In the genomic region with DNA sequence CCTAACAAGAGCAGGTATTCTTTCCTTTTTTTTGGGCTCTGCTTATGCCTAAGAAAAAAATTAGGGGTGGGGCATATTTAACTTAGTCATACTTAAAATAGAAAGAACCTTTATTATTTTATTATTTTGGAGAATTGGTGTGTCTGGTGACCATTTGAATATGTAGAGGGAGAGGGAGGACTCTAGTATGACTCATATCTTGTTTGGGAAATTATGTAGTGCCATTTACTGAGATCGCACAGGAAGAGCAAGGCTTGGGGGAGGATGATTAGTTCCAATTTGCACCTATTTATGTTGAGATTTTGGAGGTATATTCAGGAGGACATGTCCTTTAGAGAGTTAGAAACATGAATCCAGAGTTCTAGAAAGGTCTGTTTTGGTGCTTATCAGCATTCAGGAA, we compare ENCODE assay signal across 19 cellular contexts. TPM values are rescaled to one million over a fixed set of nuclear protein-coding genes. Genes with fewer than 3 reads are reported as not detected.
DNase-seq lines count a peak whose midpoint lies in the region; ATAC-seq and TF ChIP-seq lines count a peak whose summit lies in the region.
"Had no signal": no experiment of that assay in that cellular context is flagged by ENCODE, and none has a peak within 500 bp of the region (broad histone marks: within the 10 kb centered on the region; RNA-seq: fewer than 3 reads in every experiment).

No MANE protein-coding gene starts in this region.

- H3K4me3 Mint-ChIP-seq in activated naive CD4-positive, alpha-beta T cell treated with anti-CD3 and anti-CD28 coated beads, Interleukin-2, amount 50 U/mL, for 24 hours = no peak overlapping the region
- H3K4me3 Mint-ChIP-seq in activated naive CD4-positive, alpha-beta T cell treated with anti-CD3 and anti-CD28 coated beads, Interleukin-2, amount 10 ng/mL, durations not matched to agents 7 days and 5 days = no peak overlapping the region
- no peak overlapping the region for H3K4me3 Mint-ChIP-seq in activated T-helper 1 cell treated with anti-CD3 and anti-CD28 coated beads, Interleukin-12 subunit alpha, Interleukin-12 subunit beta, Interleukin-2, Interleukin-4 antibody, amounts not matched to agents 30 ng/mL and 10 ng/mL and 1 ng/mL, durations not matched to agents 14 hours and 24 hours and 36 hours
- no peak overlapping the region for H3K4me3 Mint-ChIP-seq in stimulated activated naive B cell treated with anti-CD40 and anti-IgM and Interleukin-4, amounts not matched to agents 10 μg/mL and 1 μg/mL and 100 μg/mL, for 72 hours
- H3K4me3 Mint-ChIP-seq: activated naive CD8-positive, alpha-beta T cell treated with anti-CD3 and anti-CD28 coated beads, Interleukin-2, amount 10 ng/mL, durations not matched to agents 7 days and 5 days; nephron progenitor cell had no signal

- no peak for ATAC-seq in stimulated activated naive B cell treated with anti-CD40 and anti-IgM and Interleukin-4, amounts not matched to agents 10 μg/mL and 1 μg/mL and 100 μg/mL, for 72 hours (replicated peaks)
- no peak for ATAC-seq in HG03432 (IDR thresholded peaks at IDR 0.05; ENCODE audit: unreplicated experiment)
- ATAC-seq: heart left ventricle, Panc1, SK-N-SH treated with all-trans-retinoic acid at 6 μM for 48 hours had no signal

- TF ChIP-seq POLR2A in ovary (IDR thresholded peaks at IDR 0.05) = no peak

- no peak overlapping the region for H3K27ac ChIP-seq in ovary
- H3K27ac ChIP-seq: KMS-11 had no signal

- H3K9me3 ChIP-seq in ovary = no peaks in the 10 kb centered on the region
- H3K9me3 ChIP-seq: heart left ventricle had no signal

- no peaks in the 10 kb centered on the region for H3K27me3 Mint-ChIP-seq in activated naive CD4-positive, alpha-beta T cell treated with anti-CD3 and anti-CD28 coated beads, Interleukin-2, amount 50 U/mL, for 24 hours
- no peaks in the 10 kb centered on the region for H3K27me3 Mint-ChIP-seq in activated naive CD4-positive, alpha-beta T cell treated with anti-CD3 and anti-CD28 coated beads, Interleukin-2, amount 10 ng/mL, durations not matched to agents 7 days and 5 days
- no peaks in the 10 kb centered on the region for H3K27me3 Mint-ChIP-seq in activated T-helper 1 cell treated with anti-CD3 and anti-CD28 coated beads, Interleukin-12 subunit alpha, Interleukin-12 subunit beta, Interleukin-2, Interleukin-4 antibody, amounts not matched to agents 30 ng/mL and 10 ng/mL and 1 ng/mL, durations not matched to agents 14 hours and 24 hours and 36 hours (ENCODE audit: insufficient read depth)
- H3K27me3 Mint-ChIP-seq in stimulated activated naive B cell treated with anti-CD40 and anti-IgM and Interleukin-4, amounts not matched to agents 10 μg/mL and 1 μg/mL and 100 μg/mL, for 72 hours = no peaks in the 10 kb centered on the region
- H3K27me3 Mint-ChIP-seq: activated naive CD8-positive, alpha-beta T cell treated with anti-CD3 and anti-CD28 coated beads, Interleukin-2, amount 10 ng/mL, durations not matched to agents 7 days and 5 days had no signal

- H3K36me3 Mint-ChIP-seq in activated naive CD4-positive, alpha-beta T cell treated with anti-CD3 and anti-CD28 coated beads, Interleukin-2, amount 50 U/mL, for 24 hours = peaks cover 19% of the 10 kb centered on the region
- peaks cover 40% of the 10 kb centered on the region for H3K36me3 Mint-ChIP-seq in activated naive CD4-positive, alpha-beta T cell treated with anti-CD3 and anti-CD28 coated beads, Interleukin-2, amount 10 ng/mL, durations not matched to agents 7 days and 5 days
- peaks cover 39% of the 10 kb centered on the region for H3K36me3 Mint-ChIP-seq in activated T-helper 1 cell treated with anti-CD3 and anti-CD28 coated beads, Interleukin-12 subunit alpha, Interleukin-12 subunit beta, Interleukin-2, Interleukin-4 antibody, amounts not matched to agents 30 ng/mL and 10 ng/mL and 1 ng/mL, durations not matched to agents 14 hours and 24 hours and 36 hours (ENCODE audit: low read depth)
- H3K36me3 Mint-ChIP-seq in stimulated activated naive B cell treated with anti-CD40 and anti-IgM and Interleukin-4, amounts not matched to agents 10 μg/mL and 1 μg/mL and 100 μg/mL, for 72 hours = peaks cover 31 to 39% of the 10 kb centered on the region in 2 donors

- no peak for DNase-seq in activated naive CD4-positive, alpha-beta T cell treated with anti-CD3 and anti-CD28 coated beads, Interleukin-2, amount 10 ng/mL, durations not matched to agents 7 days and 5 days
- no peak for DNase-seq in activated T-helper 1 cell treated with anti-CD3 and anti-CD28 coated beads, Interleukin-12 subunit alpha, Interleukin-12 subunit beta, Interleukin-2, Interleukin-4 antibody, amounts not matched to agents 30 ng/mL and 10 ng/mL and 1 ng/mL, durations not matched to agents 14 hours and 24 hours and 36 hours (ENCODE audit: low spot score)
- DNase-seq in fibroblast of mammary gland (ENCODE audit: low read depth) (peak; percentile 48), ovary (no peak)
- DNase-seq in stimulated activated naive B cell treated with anti-CD40 and anti-IgM and Interleukin-4, amounts not matched to agents 10 μg/mL and 1 μg/mL and 100 μg/mL, for 72 hours = no peak
- DNase-seq in effector CD8-positive, alpha-beta T cell (lab: John Stamatoyannopoulos, UW) = no peak
- DNase-seq: activated naive CD8-positive, alpha-beta T cell treated with anti-CD3 and anti-CD28 coated beads, Interleukin-2, amount 10 ng/mL, durations not matched to agents 7 days and 5 days; central memory CD4-positive, alpha-beta T cell; GF-D8; heart left ventricle; mammary epithelial cell; NCI-H1105 treated with DMSO at 0.1 percent for 48 hours; NCI-H82; nephron progenitor cell had no signal

- TF ChIP-seq CTCF in fibroblast of mammary gland (conservative IDR thresholded peaks at IDR 0.05; ENCODE audit: control insufficient read depth, insufficient read depth, low read depth, low read length) = no peak
- no peak for TF ChIP-seq CTCF in ovary (IDR thresholded peaks at IDR 0.05)

- H3K4me3 ChIP-seq in fibroblast of mammary gland (ENCODE audit: control insufficient read depth, low read depth, low read length) (no peak overlapping the region), ovary (no peak overlapping the region)
- H3K4me3 ChIP-seq: heart left ventricle had no signal

- no peaks in the 10 kb centered on the region for H3K4me1 ChIP-seq in ovary (ENCODE audit: insufficient read depth)

- peaks cover 9% of the 10 kb centered on the region for H3K4me1 Mint-ChIP-seq in activated naive CD4-positive, alpha-beta T cell treated with anti-CD3 and anti-CD28 coated beads, Interleukin-2, amount 50 U/mL, for 24 hours
- H3K4me1 Mint-ChIP-seq in activated naive CD4-positive, alpha-beta T cell treated with anti-CD3 and anti-CD28 coated beads, Interleukin-2, amount 10 ng/mL, durations not matched to agents 7 days and 5 days = peaks cover 4% of the 10 kb centered on the region
- H3K4me1 Mint-ChIP-seq in activated T-helper 1 cell treated with anti-CD3 and anti-CD28 coated beads, Interleukin-12 subunit alpha, Interleukin-12 subunit beta, Interleukin-2, Interleukin-4 antibody, amounts not matched to agents 30 ng/mL and 10 ng/mL and 1 ng/mL, durations not matched to agents 14 hours and 24 hours and 36 hours (ENCODE audit: low read depth) = peaks cover 20% of the 10 kb centered on the region
- H3K4me1 Mint-ChIP-seq in stimulated activated naive B cell treated with anti-CD40 and anti-IgM and Interleukin-4, amounts not matched to agents 10 μg/mL and 1 μg/mL and 100 μg/mL, for 72 hours = peaks cover 0 to 2% of the 10 kb centered on the region in 2 donors
- H3K4me1 Mint-ChIP-seq: nephron progenitor cell had no signal

- no peaks in the 10 kb centered on the region for H3K9me3 Mint-ChIP-seq in activated naive CD4-positive, alpha-beta T cell treated with anti-CD3 and anti-CD28 coated beads, Interleukin-2, amount 50 U/mL, for 24 hours
- H3K9me3 Mint-ChIP-seq in activated naive CD4-positive, alpha-beta T cell treated with anti-CD3 and anti-CD28 coated beads, Interleukin-2, amount 10 ng/mL, durations not matched to agents 7 days and 5 days = no peaks in the 10 kb centered on the region
- no peaks in the 10 kb centered on the region for H3K9me3 Mint-ChIP-seq in activated T-helper 1 cell treated with anti-CD3 and anti-CD28 coated beads, Interleukin-12 subunit alpha, Interleukin-12 subunit beta, Interleukin-2, Interleukin-4 antibody, amounts not matched to agents 30 ng/mL and 10 ng/mL and 1 ng/mL, durations not matched to agents 14 hours and 24 hours and 36 hours
- H3K9me3 Mint-ChIP-seq in stimulated activated naive B cell treated with anti-CD40 and anti-IgM and Interleukin-4, amounts not matched to agents 10 μg/mL and 1 μg/mL and 100 μg/mL, for 72 hours = no peaks in the 10 kb centered on the region
- H3K9me3 Mint-ChIP-seq: activated naive CD8-positive, alpha-beta T cell treated with anti-CD3 and anti-CD28 coated beads, Interleukin-2, amount 10 ng/mL, durations not matched to agents 7 days and 5 days; nephron progenitor cell had no signal

- intact Hi-C loops in activated T-helper 1 cell treated with anti-CD3 and anti-CD28 coated beads, Interleukin-12 subunit alpha, Interleukin-12 subunit beta, Interleukin-2, Interleukin-4 antibody, amounts not matched to agents 30 ng/mL and 10 ng/mL and 1 ng/mL, durations not matched to agents 14 hours and 24 hours and 36 hours (cut with micrococcal nuclease) = no loop called here
- intact Hi-C loops in ovary (cut with DNase I) = no loop called here

- CTCF ChIA-PET in activated naive CD4-positive, alpha-beta T cell treated with anti-CD3 and anti-CD28 coated beads, Interleukin-2, amount 10 ng/mL, durations not matched to agents 7 days and 5 days (lab: Charles Lee) = interaction anchor here (0.9 kb wide), 1 partner anchor 16 kb away, joined by 3 read pairs; no protein-coding TSS in a partner anchor

- no peak for TF ChIP-seq EP300 in ovary (IDR thresholded peaks at IDR 0.05)

- 20 to 57% (median 36%) methylated on average over 1 of the region's 1 CpG for WGBS in ovary, 3 donors

- peak overlapping the region; percentile 42 for H3K27ac Mint-ChIP-seq in activated naive CD4-positive, alpha-beta T cell treated with anti-CD3 and anti-CD28 coated beads, Interleukin-2, amount 50 U/mL, for 24 hours
- no peak overlapping the region for H3K27ac Mint-ChIP-seq in activated naive CD4-positive, alpha-beta T cell treated with anti-CD3 and anti-CD28 coated beads, Interleukin-2, amount 10 ng/mL, durations not matched to agents 7 days and 5 days
- peak overlapping the region; percentile 30 for H3K27ac Mint-ChIP-seq in activated T-helper 1 cell treated with anti-CD3 and anti-CD28 coated beads, Interleukin-12 subunit alpha, Interleukin-12 subunit beta, Interleukin-2, Interleukin-4 antibody, amounts not matched to agents 30 ng/mL and 10 ng/mL and 1 ng/mL, durations not matched to agents 14 hours and 24 hours and 36 hours
- peak overlapping the region; percentile 15 for H3K27ac Mint-ChIP-seq in stimulated activated naive B cell treated with anti-CD40 and anti-IgM and Interleukin-4, amounts not matched to agents 10 μg/mL and 1 μg/mL and 100 μg/mL, for 72 hours
- H3K27ac Mint-ChIP-seq: activated naive CD8-positive, alpha-beta T cell treated with anti-CD3 and anti-CD28 coated beads, Interleukin-2, amount 10 ng/mL, durations not matched to agents 7 days and 5 days had no signal

- no peaks in the 10 kb centered on the region for H3K36me3 ChIP-seq in ovary

- H3K27me3 ChIP-seq in ovary = no peaks in the 10 kb centered on the region
- H3K27me3 ChIP-seq: heart left ventricle had no signal

RNA-seq across cellular contexts. Expression of a gene that starts 9.9 kb away (rescaled TPM):
- 70.1 and 71.8 TPM in 2 replicates for total RNA-seq in activated T-helper 1 cell treated with anti-CD3 and anti-CD28 coated beads, Interleukin-12 subunit alpha, Interleukin-12 subunit beta, Interleukin-2, Interleukin-4 antibody, amounts not matched to agents 30 ng/mL and 10 ng/mL and 1 ng/mL, durations not matched to agents 14 hours and 24 hours and 36 hours
- total RNA-seq in ovary = 10 to 100 TPM; 47.7 to 71.4 (median 54.4) TPM
- 10 to 100 TPM; 37.0 to 65.4 TPM for polyA plus RNA-seq in ovary

RNA-seq across cellular contexts. Expression of a gene that starts 44.9 kb away (rescaled TPM):
- 1.2 and 2.0 TPM in 2 replicates for total RNA-seq in activated T-helper 1 cell treated with anti-CD3 and anti-CD28 coated beads, Interleukin-12 subunit alpha, Interleukin-12 subunit beta, Interleukin-2, Interleukin-4 antibody, amounts not matched to agents 30 ng/mL and 10 ng/mL and 1 ng/mL, durations not matched to agents 14 hours and 24 hours and 36 hours
- total RNA-seq in ovary = 10 to 100 TPM in 4 of 7 donors, 1 to 10 TPM in 3; 6.6 to 13.4 (median 10.5) TPM
- 10 to 100 TPM in 1 of 2 donors, 1 to 10 TPM in 1; 4.6 to 14.8 TPM for polyA plus RNA-seq in ovary

RNA-seq across cellular contexts. Expression of a gene that starts 53.4 kb away (rescaled TPM):
- total RNA-seq in activated T-helper 1 cell treated with anti-CD3 and anti-CD28 coated beads, Interleukin-12 subunit alpha, Interleukin-12 subunit beta, Interleukin-2, Interleukin-4 antibody, amounts not matched to agents 30 ng/mL and 10 ng/mL and 1 ng/mL, durations not matched to agents 14 hours and 24 hours and 36 hours = 0.76 and 0.83 TPM in 2 replicates
- 10 to 100 TPM in 5 of 7 donors, 1 to 10 TPM in 2; 8.3 to 21.4 (median 14.9) TPM for total RNA-seq in ovary
- polyA plus RNA-seq in ovary = 10 to 100 TPM in 1 of 2 donors, 1 to 10 TPM in 1; 9.0 to 12.6 TPM

RNA-seq across cellular contexts. Expression of a gene that starts 53.6 kb away (rescaled TPM):
- 17.9 and 19.2 TPM in 2 replicates for total RNA-seq in activated T-helper 1 cell treated with anti-CD3 and anti-CD28 coated beads, Interleukin-12 subunit alpha, Interleukin-12 subunit beta, Interleukin-2, Interleukin-4 antibody, amounts not matched to agents 30 ng/mL and 10 ng/mL and 1 ng/mL, durations not matched to agents 14 hours and 24 hours and 36 hours
- 10 to 100 TPM; 17.1 to 27.1 (median 18.7) TPM for total RNA-seq in ovary
- polyA plus RNA-seq in ovary = 10 to 100 TPM; 23.3 to 31.8 TPM
